8 cellular contexts compared by ENCODE assay signal in genomic region chr6:3848925-3849605, GRCh38. TPM values are rescaled to one million over a fixed set of nuclear protein-coding genes. Genes with fewer than 3 reads are reported as not detected.
DNase-seq lines count a peak whose midpoint lies in the region; ATAC-seq and TF ChIP-seq lines count a peak whose summit lies in the region.

FAM50B (plus strand) TSS chr6:3849373; CDS start chr6:3849812, 439 bp downstream.

- no peaks in the 10 kb centered on the region for H3K9me3 ChIP-seq in BE2C
- H3K9me3 ChIP-seq in OCI-LY7 (ENCODE audit: low read length): no peaks in the 10 kb centered on the region

- H3K9me2 ChIP-seq in OCI-LY7 (ENCODE audit: insufficient read depth, low read length): no peaks in the 10 kb centered on the region

- no peaks in the 10 kb centered on the region for H3K27me3 Mint-ChIP-seq in activated T-helper 2 cell treated with anti-CD3 and anti-CD28 coated beads, Interferon-gamma antibody, Interleukin-2, Interleukin-4, amounts not matched to agents 10 μg/mL and 5 μg/mL and 100 μg/mL, durations not matched to agents 14 hours and 24 hours and 36 hours (ENCODE audit: low read depth)
- H3K27me3 Mint-ChIP-seq in natural killer cell (ENCODE audit: low read depth in 2 of 2): peaks cover 3 to 7% of the 10 kb centered on the region in 2 donors

- ATAC-seq in GM19328 (IDR thresholded peaks at IDR 0.05; ENCODE audit: unreplicated experiment) (peak; percentile 96), HG03460 (IDR thresholded peaks at IDR 0.05; ENCODE audit: unreplicated experiment) (peak; percentile 98), natural killer cell (peak; percentile 90 to 95 (median 91))

- H3K4me3 Mint-ChIP-seq in activated T-helper 2 cell treated with anti-CD3 and anti-CD28 coated beads, Interferon-gamma antibody, Interleukin-2, Interleukin-4, amounts not matched to agents 10 μg/mL and 5 μg/mL and 100 μg/mL, durations not matched to agents 14 hours and 24 hours and 36 hours (ENCODE audit: low read depth): peak within 1 kb of the TSS; percentile 69
- peak within 1 kb of the TSS; percentile 88 for H3K4me3 Mint-ChIP-seq in natural killer cell

- H3K4me3 ChIP-seq in BE2C (ENCODE audit: low read depth, low read length): peak within 1 kb of the TSS; percentile 72
- no peak within 1 kb of the TSS for H3K4me3 ChIP-seq in OCI-LY7 (ENCODE audit: low read depth, low read length, poor library complexity, severe bottlenecking)

- H3K36me3 ChIP-seq in BE2C (no peaks in the 10 kb centered on the region), OCI-LY7 (ENCODE audit: insufficient read depth, low read length) (no peaks in the 10 kb centered on the region)

- H3K4me1 Mint-ChIP-seq in activated T-helper 2 cell treated with anti-CD3 and anti-CD28 coated beads, Interferon-gamma antibody, Interleukin-2, Interleukin-4, amounts not matched to agents 10 μg/mL and 5 μg/mL and 100 μg/mL, durations not matched to agents 14 hours and 24 hours and 36 hours (ENCODE audit: low read depth): peaks cover 22% of the 10 kb centered on the region
- peaks cover 16 to 21% of the 10 kb centered on the region in 2 donors for H3K4me1 Mint-ChIP-seq in natural killer cell

- no peaks in the 10 kb centered on the region for H3K27me3 ChIP-seq in BE2C

- no peaks in the 10 kb centered on the region for H3K79me2 ChIP-seq in OCI-LY7 (ENCODE audit: insufficient read depth, low read depth, low read length)

- H3K27ac Mint-ChIP-seq in activated T-helper 2 cell treated with anti-CD3 and anti-CD28 coated beads, Interferon-gamma antibody, Interleukin-2, Interleukin-4, amounts not matched to agents 10 μg/mL and 5 μg/mL and 100 μg/mL, durations not matched to agents 14 hours and 24 hours and 36 hours: peak within 1 kb of the TSS; percentile 70
- peak within 1 kb of the TSS; percentile 73 to 83 for H3K27ac Mint-ChIP-seq in natural killer cell

- POLR2A ChIA-PET in OCI-LY7 (lab: Charles Lee): interaction anchor here (0.7 kb wide), 1 partner anchor 546 kb away, joined by 3 read pairs; no protein-coding TSS in a partner anchor

- no peak within 1 kb of the TSS for H2AFZ ChIP-seq in OCI-LY7 (ENCODE audit: low read length)

- H3K4me1 ChIP-seq in BE2C: no peaks in the 10 kb centered on the region
- no peaks in the 10 kb centered on the region for H3K4me1 ChIP-seq in OCI-LY7 (ENCODE audit: insufficient read depth, low read length, poor library complexity, severe bottlenecking)

- DNase-seq in BE2C: peak; percentile 93
- DNase-seq in OCI-LY7 (ENCODE audit: low spot score): peak; percentile 28
- DNase-seq in activated T-helper 2 cell treated with anti-CD3 and anti-CD28 coated beads, Interferon-gamma antibody, Interleukin-2, Interleukin-4, amounts not matched to agents 10 μg/mL and 5 μg/mL and 100 μg/mL, durations not matched to agents 14 hours and 24 hours and 36 hours (ENCODE audit: low spot score): peak; percentile 89
- DNase-seq in fibroblast of peridontal ligament (ENCODE audit: extremely low read depth): peak; percentile 83
- DNase-seq in natural killer cell: peak; percentile 85
- peak; percentile 83 to 93 (median 88) for DNase-seq in stimulated activated naive CD4-positive, alpha-beta T cell (lab: John Stamatoyannopoulos, UW)

- CTCF ChIA-PET in OCI-LY7 (lab: Charles Lee; ENCODE audit: unreplicated experiment): no interaction called here

- intact Hi-C loops in OCI-LY7 (cut with micrococcal nuclease; ENCODE audit: unreplicated experiment) (no loop called here), natural killer cell (cut with micrococcal nuclease) (loop anchor here (1.0 to 2.0 kb wide), 2 partner anchors 159 to 170 kb away; no protein-coding TSS in a partner anchor)
- intact Hi-C loops in activated T-helper 2 cell treated with anti-CD3 and anti-CD28 coated beads, Interferon-gamma antibody, Interleukin-2, Interleukin-4, amounts not matched to agents 10 μg/mL and 5 μg/mL and 100 μg/mL, durations not matched to agents 14 hours and 24 hours and 36 hours (cut with micrococcal nuclease): loop anchor here (1.0 to 5.0 kb wide), 3 partner anchors 84 to 168 kb away; no protein-coding TSS in a partner anchor

- no peaks in the 10 kb centered on the region for H3K9me3 Mint-ChIP-seq in activated T-helper 2 cell treated with anti-CD3 and anti-CD28 coated beads, Interferon-gamma antibody, Interleukin-2, Interleukin-4, amounts not matched to agents 10 μg/mL and 5 μg/mL and 100 μg/mL, durations not matched to agents 14 hours and 24 hours and 36 hours
- H3K9me3 Mint-ChIP-seq in natural killer cell: no peaks in the 10 kb centered on the region

- no peak within 1 kb of the TSS for H3K27ac ChIP-seq in OCI-LY7 (ENCODE audit: low read depth, low read length, poor library complexity, severe bottlenecking)

- H4K20me1 ChIP-seq in OCI-LY7 (ENCODE audit: insufficient read depth, low read length): no peaks in the 10 kb centered on the region

- H3K36me3 Mint-ChIP-seq in activated T-helper 2 cell treated with anti-CD3 and anti-CD28 coated beads, Interferon-gamma antibody, Interleukin-2, Interleukin-4, amounts not matched to agents 10 μg/mL and 5 μg/mL and 100 μg/mL, durations not matched to agents 14 hours and 24 hours and 36 hours (ENCODE audit: low read depth): peaks cover 10% of the 10 kb centered on the region
- no peaks in the 10 kb centered on the region for H3K36me3 Mint-ChIP-seq in natural killer cell

- H3K4me2 ChIP-seq in OCI-LY7 (ENCODE audit: low read length): no peak within 1 kb of the TSS

- BruUV-seq in OCI-LY7 (replicated peaks; lab: Mats Ljungman, UMichigan): no TSS peak

- TF ChIP-seq CTCF in BE2C (IDR thresholded peaks at IDR 0.05; ENCODE audit: low read depth, low read length) (peak; percentile 86), OCI-LY7 (conservative IDR thresholded peaks at IDR 0.05; ENCODE audit: low read length) (peak; percentile 63), natural killer cell (IDR thresholded peaks at IDR 0.05) (peak; percentile 84)

RNA-seq across cellular contexts. Expression of gene FAM50B, which starts in this region (rescaled TPM):
- 53.6 TPM for polyA plus RNA-seq in BE2C (2012; ENCODE audit: insufficient read depth, insufficient read length, low read depth)
- total RNA-seq in OCI-LY7 (2014; rRNA removed; shearing (Covaris generic)): not detected in 2 replicates
- total RNA-seq in OCI-LY7 (2022) (not detected in 2 replicates), natural killer cell (1 to 10 TPM; 1.9 to 4.7 (median 1.9) TPM)
- total RNA-seq in activated T-helper 2 cell treated with anti-CD3 and anti-CD28 coated beads, Interferon-gamma antibody, Interleukin-2, Interleukin-4, amounts not matched to agents 10 μg/mL and 5 μg/mL and 100 μg/mL, durations not matched to agents 14 hours and 24 hours and 36 hours: 9.1 and 10.0 TPM in 2 replicates

Comparison
In these comparisons a context has a peak if more than half of its experiments do, and no peak if none do; other contexts are left out.
1. Peak in DNase-seq in OCI-LY7; RNA of the gene not detected or under 1 TPM.
2. DNase-seq: peak in every context shown above with its lines; median percentile 93 in BE2C; 89 in activated T-helper 2 cell treated with anti-CD3 and anti-CD28 coated beads, Interferon-gamma antibody, Interleukin-2, Interleukin-4, amounts not matched to agents 10 μg/mL and 5 μg/mL and 100 μg/mL, durations not matched to agents 14 hours and 24 hours and 36 hours; 88 in stimulated activated naive CD4-positive, alpha-beta T cell; 85 in natural killer cell; 83 in fibroblast of peridontal ligament; 28 in OCI-LY7.